Comparison of ENCODE assay signal across 8 cellular contexts in genomic region chr19:17309198-17309961, GRCh38. TPM values are rescaled to one million over a fixed set of nuclear protein-coding genes. Genes with fewer than 3 reads are reported as not detected.
A peak's percentile ranks its signal among the peaks of the same experiment; 100 is the strongest.
DNase-seq lines count a peak whose midpoint lies in the region; ATAC-seq, FAIRE-seq and TF ChIP-seq lines count a peak whose summit lies in the region.

DDA1 (plus strand) TSS chr19:17309563; CDS start chr19:17309655, 92 bp downstream.

- H3K4me3 ChIP-seq in pancreas (peak within 1 kb of the TSS; percentile 61 to 91 (median 76)), tibial nerve (peak within 1 kb of the TSS; percentile 67 to 91 (median 79))

- peaks cover 46% of the 10 kb centered on the region for H3K4me1 Mint-ChIP-seq in activated naive CD8-positive, alpha-beta T cell treated with anti-CD3 and anti-CD28 coated beads, Interleukin-2, amount 50 U/mL, for 24 hours

- intact Hi-C loops in Right ventricle myocardium superior (cut with DNase I) (no loop called here), pancreas (cut with DNase I) (no loop called here)

- WGBS in pancreas, 2 donors: 0% methylated on average over 43 to 46 of the region's 46 CpGs
- 0 to 2% methylated on average over 31 to 32 of the region's 46 CpGs for WGBS in tibial nerve, 2 donors

- H3K4me3 Mint-ChIP-seq in activated naive CD8-positive, alpha-beta T cell treated with anti-CD3 and anti-CD28 coated beads, Interleukin-2, amount 50 U/mL, for 24 hours: peak within 1 kb of the TSS; percentile 84

- peaks cover 5% of the 10 kb centered on the region for H3K36me3 Mint-ChIP-seq in activated naive CD8-positive, alpha-beta T cell treated with anti-CD3 and anti-CD28 coated beads, Interleukin-2, amount 50 U/mL, for 24 hours (ENCODE audit: low read depth)

- H3K27ac Mint-ChIP-seq in activated naive CD8-positive, alpha-beta T cell treated with anti-CD3 and anti-CD28 coated beads, Interleukin-2, amount 50 U/mL, for 24 hours: peak within 1 kb of the TSS; percentile 90

- DNase-seq in GM10266 (ENCODE audit: extremely low spot score) (peak; percentile 97), NCI-H1417 treated with DMSO at 0.1 percent for 48 hours (lab: John Stamatoyannopoulos, UW) (peak; percentile 93), SW480 (ENCODE audit: low spot score) (peak; percentile 100), Right ventricle myocardium superior (peak; percentile 100), pancreas (peak; percentile 89 to 100 (median 99)), tibial nerve (ENCODE audit: low spot score in 2 of 2) (peak; percentile 99 to 100)
- peak; percentile 98 for DNase-seq in activated naive CD8-positive, alpha-beta T cell treated with anti-CD3 and anti-CD28 coated beads, Interleukin-2, amount 50 U/mL, for 24 hours

- no peaks in the 10 kb centered on the region for H3K9me3 Mint-ChIP-seq in activated naive CD8-positive, alpha-beta T cell treated with anti-CD3 and anti-CD28 coated beads, Interleukin-2, amount 50 U/mL, for 24 hours

- H3K27ac ChIP-seq in pancreas (peak within 1 kb of the TSS in 2 of 4 donors; percentile 55), tibial nerve (peak within 1 kb of the TSS; percentile 43 to 92 (median 89))

- peaks cover 0 to 4% (median 2%) of the 10 kb centered on the region in 3 donors for H3K36me3 ChIP-seq in pancreas
- peaks cover 0 to 25% (median 0%) of the 10 kb centered on the region in 3 donors for H3K36me3 ChIP-seq in tibial nerve

- peaks cover 2% of the 10 kb centered on the region for H3K27me3 Mint-ChIP-seq in activated naive CD8-positive, alpha-beta T cell treated with anti-CD3 and anti-CD28 coated beads, Interleukin-2, amount 50 U/mL, for 24 hours

- FAIRE-seq in pancreas (lab: Jason Lieb, UNC): peak; percentile 98

- H3K4me1 ChIP-seq in pancreas (peaks cover 3 to 19% (median 8%) of the 10 kb centered on the region in 3 donors), tibial nerve (peaks cover 0 to 63% (median 30%) of the 10 kb centered on the region in 4 donors)

- TF ChIP-seq EP300 in tibial nerve (IDR thresholded peaks at IDR 0.05): peak; percentile 69 to 87

- TF ChIP-seq CTCF in GM10266 (IDR thresholded peaks at IDR 0.05; ENCODE audit: control insufficient read depth, insufficient read depth, low read depth, missing control alignments) (no peak), pancreas (IDR thresholded peaks at IDR 0.05) (no peak), tibial nerve (IDR thresholded peaks at IDR 0.05) (peak in 1 of 5 experiments; percentile 38)

- peak; percentile 27 to 62 for TF ChIP-seq POLR2A in tibial nerve (IDR thresholded peaks at IDR 0.05)

- no peaks in the 10 kb centered on the region for H3K9me3 ChIP-seq in pancreas
- no peaks in the 10 kb centered on the region for H3K9me3 ChIP-seq in tibial nerve

- H3K27me3 ChIP-seq in pancreas (no peaks in the 10 kb centered on the region), tibial nerve (no peaks in the 10 kb centered on the region)

- peak; percentile 58 for ATAC-seq in HG02759 (IDR thresholded peaks at IDR 0.05; ENCODE audit: unreplicated experiment)
- peak; percentile 87 for ATAC-seq in activated naive CD8-positive, alpha-beta T cell treated with anti-CD3 and anti-CD28 coated beads, Interleukin-2, amount 50 U/mL, for 24 hours
- ATAC-seq in Right ventricle myocardium superior (ENCODE audit: poor library complexity): peak; percentile 85
- ATAC-seq in pancreas: peak; percentile 73 to 85 (median 81)

RNA-seq across cellular contexts. Expression of gene DDA1, which starts in this region (rescaled TPM):
- total RNA-seq in Right ventricle myocardium superior (27.4 TPM), pancreas (10 to 100 TPM in 3 of 6 donors, 1 to 10 TPM in 3; 6.1 to 12.4 (median 9.3) TPM), tibial nerve (10 to 100 TPM in 1 of 4 donors, 1 to 10 TPM in 3; 5.7 to 14.7 (median 7.8) TPM)
- 10 to 100 TPM; 21.4 to 25.4 TPM for polyA plus RNA-seq in pancreas
